Comparison of ENCODE assay signal across 13 cellular contexts in the genomic region with DNA sequence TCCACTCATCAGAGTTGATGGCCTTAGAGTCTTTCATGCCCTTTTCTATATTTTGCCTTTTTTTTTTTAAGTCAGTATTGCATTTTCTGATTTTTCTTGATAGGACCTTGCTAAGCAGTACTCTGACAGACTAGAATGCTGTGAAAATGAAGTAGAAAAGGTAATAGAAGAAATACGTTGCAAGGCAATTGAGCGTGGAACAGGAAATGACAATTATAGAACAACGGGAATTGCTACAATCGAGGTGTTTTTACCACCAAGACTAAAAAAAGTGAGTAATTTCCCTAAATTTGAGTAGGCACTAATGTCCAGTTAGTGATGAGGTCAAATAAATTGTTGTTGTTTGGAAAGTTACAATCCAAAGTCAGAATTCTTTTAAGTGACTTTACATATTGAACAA. TPM values are rescaled to one million over a fixed set of nuclear protein-coding genes. Genes with fewer than 3 reads are reported as not detected.
A peak's percentile ranks its signal among the peaks of the same experiment; 100 is the strongest.
DNase-seq lines count a peak whose midpoint lies in the region; ATAC-seq and TF ChIP-seq lines count a peak whose summit lies in the region.
"Had no signal": no experiment of that assay in that cellular context is flagged by ENCODE, and none has a peak within 500 bp of the region (broad histone marks: within the 10 kb centered on the region; RNA-seq: fewer than 3 reads in every experiment).

No MANE protein-coding gene starts in this region.

- peak overlapping the region; percentile 84 to 96 (median 91) for H3K27ac ChIP-seq in Peyer's patch
- no peak overlapping the region for H3K27ac ChIP-seq in osteoblast (ENCODE audit: low read depth, low read length)
- H3K27ac ChIP-seq: thoracic aorta had no signal

- peak overlapping the region; percentile 97 for H3K27ac Mint-ChIP-seq in activated T-cell treated with anti-CD3 and anti-CD28 coated beads, Interleukin-2, amount 50 U/mL, for 24 hours
- peak overlapping the region; percentile 99 for H3K27ac Mint-ChIP-seq in stimulated activated naive B cell treated with anti-CD40 and anti-IgM and Interleukin-4, amounts not matched to agents 10 μg/mL and 1 μg/mL and 100 μg/mL, for 72 hours

- H3K4me1 ChIP-seq in Peyer's patch (peaks cover 0 to 41% (median 5%) of the 10 kb centered on the region in 4 donors), osteoblast (ENCODE audit: insufficient read depth, low read length) (no peaks in the 10 kb centered on the region)

- H3K9me3 ChIP-seq in Peyer's patch: no peaks in the 10 kb centered on the region
- H3K9me3 ChIP-seq in osteoblast (ENCODE audit: low read depth, low read length): no peaks in the 10 kb centered on the region
- H3K9me3 ChIP-seq: psoas muscle, thoracic aorta had no signal

- ATAC-seq in stimulated activated naive B cell treated with anti-CD40 and anti-IgM and Interleukin-4, amounts not matched to agents 10 μg/mL and 1 μg/mL and 100 μg/mL, for 72 hours (replicated peaks): no peak
- ATAC-seq in HG03469 (IDR thresholded peaks at IDR 0.05; ENCODE audit: unreplicated experiment): no peak
- ATAC-seq: psoas muscle had no signal

- DNase-seq in activated T-cell treated with anti-CD3 and anti-CD28 coated beads, Interleukin-2, amount 50 U/mL, for 24 hours: no peak
- no peak for DNase-seq in activated T-cell treated with anti-CD3 and anti-CD28 coated beads, Interleukin-2, amount 50 U/mL, for 48 hours
- DNase-seq in Peyer's patch (no peak), epithelial cell of proximal tubule (ENCODE audit: low read depth) (no peak), osteoblast (ENCODE audit: insufficient read length, low spot score, missing footprints) (no peak), putamen (ENCODE audit: low spot score) (no peak)
- DNase-seq in stimulated activated naive B cell treated with anti-CD40 and anti-IgM and Interleukin-4, amounts not matched to agents 10 μg/mL and 1 μg/mL and 100 μg/mL, for 72 hours: no peak
- DNase-seq: head of caudate nucleus, MV-4-11, psoas muscle, SHP77 treated with DMSO at 0.1 percent for 48 hours had no signal

- H3K4me3 ChIP-seq in Peyer's patch (peak overlapping the region in 1 of 4 donors; percentile 48), epithelial cell of proximal tubule (ENCODE audit: low read depth, low read length) (peak overlapping the region; percentile 49), osteoblast (ENCODE audit: insufficient read depth, low read length) (no peak overlapping the region)

- no peak for TF ChIP-seq POLR2A in Peyer's patch (IDR thresholded peaks at IDR 0.05)

- no peak overlapping the region for H2AFZ ChIP-seq in osteoblast (ENCODE audit: low read length)

- H3K4me1 Mint-ChIP-seq in activated T-cell treated with anti-CD3 and anti-CD28 coated beads, Interleukin-2, amount 50 U/mL, for 24 hours (ENCODE audit: low read depth): peaks cover 67% of the 10 kb centered on the region
- H3K4me1 Mint-ChIP-seq in stimulated activated naive B cell treated with anti-CD40 and anti-IgM and Interleukin-4, amounts not matched to agents 10 μg/mL and 1 μg/mL and 100 μg/mL, for 72 hours: peaks cover 34 to 54% of the 10 kb centered on the region in 2 donors

- H3K9me3 Mint-ChIP-seq in activated T-cell treated with anti-CD3 and anti-CD28 coated beads, Interleukin-2, amount 50 U/mL, for 24 hours: no peaks in the 10 kb centered on the region
- H3K9me3 Mint-ChIP-seq in stimulated activated naive B cell treated with anti-CD40 and anti-IgM and Interleukin-4, amounts not matched to agents 10 μg/mL and 1 μg/mL and 100 μg/mL, for 72 hours: no peaks in the 10 kb centered on the region

- H3K79me2 ChIP-seq in osteoblast (ENCODE audit: insufficient read depth, low read length): peaks cover 9% of the 10 kb centered on the region

- peaks cover 68% of the 10 kb centered on the region for H3K36me3 Mint-ChIP-seq in activated T-cell treated with anti-CD3 and anti-CD28 coated beads, Interleukin-2, amount 50 U/mL, for 24 hours (ENCODE audit: low read depth)
- peaks cover 12 to 27% of the 10 kb centered on the region in 2 donors for H3K36me3 Mint-ChIP-seq in stimulated activated naive B cell treated with anti-CD40 and anti-IgM and Interleukin-4, amounts not matched to agents 10 μg/mL and 1 μg/mL and 100 μg/mL, for 72 hours

- TF ChIP-seq CTCF in Peyer's patch (IDR thresholded peaks at IDR 0.05) (no peak), epithelial cell of proximal tubule (conservative IDR thresholded peaks at IDR 0.05; ENCODE audit: low read depth, low read length) (no peak), osteoblast (IDR thresholded peaks at IDR 0.05; ENCODE audit: extremely low read depth, low read depth, low read length) (no peak)

- H3K36me3 ChIP-seq in Peyer's patch (peaks cover 0 to 66% (median 0%) of the 10 kb centered on the region in 3 donors), osteoblast (ENCODE audit: insufficient read depth, low read length) (peaks cover 75% of the 10 kb centered on the region)

- no peaks in the 10 kb centered on the region for H3K27me3 ChIP-seq in Peyer's patch
- H3K27me3 ChIP-seq in osteoblast (ENCODE audit: insufficient read depth, low read length): no peaks in the 10 kb centered on the region

- H3K4me2 ChIP-seq in osteoblast (ENCODE audit: insufficient read depth, low read length): no peak overlapping the region

- H4K20me1 ChIP-seq in osteoblast (ENCODE audit: insufficient read depth, low read length): peaks cover 5% of the 10 kb centered on the region

- peak overlapping the region; percentile 74 for H3K4me3 Mint-ChIP-seq in activated T-cell treated with anti-CD3 and anti-CD28 coated beads, Interleukin-2, amount 50 U/mL, for 24 hours
- peak overlapping the region; percentile 80 to 93 for H3K4me3 Mint-ChIP-seq in stimulated activated naive B cell treated with anti-CD40 and anti-IgM and Interleukin-4, amounts not matched to agents 10 μg/mL and 1 μg/mL and 100 μg/mL, for 72 hours

- H3K27me3 Mint-ChIP-seq in activated T-cell treated with anti-CD3 and anti-CD28 coated beads, Interleukin-2, amount 50 U/mL, for 24 hours: no peaks in the 10 kb centered on the region
- H3K27me3 Mint-ChIP-seq in stimulated activated naive B cell treated with anti-CD40 and anti-IgM and Interleukin-4, amounts not matched to agents 10 μg/mL and 1 μg/mL and 100 μg/mL, for 72 hours: no peaks in the 10 kb centered on the region

RNA-seq across cellular contexts. Expression of a gene that starts 7.4 kb away (rescaled TPM):
- total RNA-seq in Peyer's patch (10 to 100 TPM; 66.4 to 90.8 (median 68.2) TPM), epithelial cell of proximal tubule (42.6 and 70.7 TPM in 2 replicates), osteoblast (48.9 and 50.7 TPM in 2 replicates)
